ENCODE assay signal across 22 cellular contexts in the genomic region with DNA sequence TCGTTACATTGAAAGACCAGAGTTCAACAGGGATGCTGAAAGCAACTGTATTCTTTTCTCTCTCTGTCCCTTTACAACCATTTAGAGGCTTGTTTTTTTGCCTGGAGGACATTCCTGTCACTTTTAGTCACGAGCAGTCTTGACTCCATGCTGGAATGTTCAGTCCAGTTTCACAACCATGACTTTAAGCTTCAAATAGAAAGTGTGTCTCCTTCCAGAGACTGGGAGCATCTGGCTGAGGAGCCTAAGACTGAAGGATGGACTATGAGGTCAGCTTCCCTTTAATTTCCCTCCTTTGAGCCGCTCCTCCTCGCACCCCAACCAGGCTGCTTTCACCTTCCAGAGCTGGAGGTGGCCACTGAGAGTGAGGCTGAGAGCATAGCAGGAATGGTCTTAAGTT. TPM values are rescaled to one million over a fixed set of nuclear protein-coding genes. Genes with fewer than 3 reads are reported as not detected.
A peak's percentile ranks its signal among the peaks of the same experiment; 100 is the strongest.
DNase-seq lines count a peak whose midpoint lies in the region; ATAC-seq and TF ChIP-seq lines count a peak whose summit lies in the region.
"Had no signal": no experiment of that assay in that cellular context is flagged by ENCODE, and none has a peak within 500 bp of the region (broad histone marks: within the 10 kb centered on the region; RNA-seq: fewer than 3 reads in every experiment).

No MANE protein-coding gene starts in this region.

- CTCF ChIA-PET in Calu3 (lab: Charles Lee), result interaction anchor here (0.6 to 1.4 kb wide), 2 partner anchors 14 to 38 kb away, joined by 3 to 4 read pairs; no protein-coding TSS in a partner anchor

- no peak for TF ChIP-seq CTCF in breast epithelium (IDR thresholded peaks at IDR 0.05)
- TF ChIP-seq CTCF in coronary artery (IDR thresholded peaks at IDR 0.05), result no peak
- no peak for TF ChIP-seq CTCF in left lung (IDR thresholded peaks at IDR 0.05)
- TF ChIP-seq CTCF in Calu3 (IDR thresholded peaks at IDR 0.05; ENCODE audit: unreplicated experiment), result no peak

- peaks cover 0 to 7% of the 10 kb centered on the region in 2 donors for H3K27me3 ChIP-seq in breast epithelium
- no peaks in the 10 kb centered on the region for H3K27me3 ChIP-seq in left lung
- H3K27me3 ChIP-seq: thyroid gland had no signal

- H3K27me3 Mint-ChIP-seq in Calu3 (ENCODE audit: unreplicated experiment), result no peaks in the 10 kb centered on the region

- no TSS peak for BruUV-seq in Calu3 (replicated peaks; lab: Mats Ljungman, UMichigan)

- no peak for TF ChIP-seq POLR2A in breast epithelium (IDR thresholded peaks at IDR 0.05)

- intact Hi-C loops in breast epithelium (cut with DNase I; ENCODE audit: low total_unique reads), result no loop called here
- intact Hi-C loops in left lung (cut with DNase I), result no loop called here
- intact Hi-C loops in Calu3 (cut with micrococcal nuclease; ENCODE audit: unreplicated experiment), result loop anchor here (10.0 kb wide), 1 partner anchor 343 kb away; no protein-coding TSS in a partner anchor

- peaks cover 9% of the 10 kb centered on the region for H3K9me3 Mint-ChIP-seq in Calu3 (ENCODE audit: low read depth, unreplicated experiment)
- H3K9me3 Mint-ChIP-seq: activated CD4-positive, alpha-beta T cell treated with anti-CD3 and anti-CD28 coated beads, Interleukin-2, amount 10 ng/mL, durations not matched to agents 24 days and 14 days had no signal

- H3K4me3 Mint-ChIP-seq in Calu3 (ENCODE audit: low read depth, unreplicated experiment), result no peak overlapping the region
- H3K4me3 Mint-ChIP-seq: activated CD4-positive, alpha-beta T cell treated with anti-CD3 and anti-CD28 coated beads, Interleukin-2, amount 10 ng/mL, durations not matched to agents 24 days and 14 days; memory B cell; natural killer cell treated with Interleukin-12 subunit alpha and Interleukin-12 subunit beta and Interleukin-15 and Interleukin-18, amount 100 ng/mL, for 72 hours; stimulated activated memory B cell treated with anti-CD40 and anti-IgM and Interleukin-4, amounts not matched to agents 10 μg/mL and 1 μg/mL and 100 μg/mL, for 72 hours had no signal

- no peaks in the 10 kb centered on the region for H3K36me3 ChIP-seq in breast epithelium
- H3K36me3 ChIP-seq in left lung, result no peaks in the 10 kb centered on the region
- H3K36me3 ChIP-seq: thyroid gland had no signal

- H3K27ac ChIP-seq in breast epithelium, result no peak overlapping the region
- H3K27ac ChIP-seq in coronary artery, result peak overlapping the region; percentile 85 to 86
- H3K27ac ChIP-seq in left lung, result no peak overlapping the region
- H3K27ac ChIP-seq: psoas muscle, thyroid gland had no signal

- in situ Hi-C loops in T47D (cut with HindIII; ENCODE audit: low pct_unique_long_range_greater_than_20kb, low sequenced_read_pairs), result no loop called here

- H3K4me1 Mint-ChIP-seq in Calu3 (ENCODE audit: low read depth, unreplicated experiment), result no peaks in the 10 kb centered on the region
- H3K4me1 Mint-ChIP-seq: activated CD4-positive, alpha-beta T cell treated with anti-CD3 and anti-CD28 coated beads, Interleukin-2, amount 10 ng/mL, durations not matched to agents 24 days and 14 days; memory B cell; stimulated activated memory B cell treated with anti-CD40 and anti-IgM and Interleukin-4, amounts not matched to agents 10 μg/mL and 1 μg/mL and 100 μg/mL, for 72 hours had no signal

- no peak overlapping the region for H3K27ac Mint-ChIP-seq in Calu3 (ENCODE audit: unreplicated experiment)
- H3K27ac Mint-ChIP-seq: activated CD4-positive, alpha-beta T cell treated with anti-CD3 and anti-CD28 coated beads, Interleukin-2, amount 10 ng/mL, durations not matched to agents 24 days and 14 days; memory B cell; natural killer cell treated with Interleukin-12 subunit alpha and Interleukin-12 subunit beta and Interleukin-15 and Interleukin-18, amount 100 ng/mL, for 72 hours; stimulated activated memory B cell treated with anti-CD40 and anti-IgM and Interleukin-4, amounts not matched to agents 10 μg/mL and 1 μg/mL and 100 μg/mL, for 72 hours had no signal

- H3K4me3 ChIP-seq in breast epithelium (no peak overlapping the region), coronary artery (peak overlapping the region; percentile 14), left lung (no peak overlapping the region)
- H3K4me3 ChIP-seq: psoas muscle, thyroid gland had no signal

- H3K36me3 Mint-ChIP-seq in Calu3 (ENCODE audit: insufficient read depth, unreplicated experiment), result no peaks in the 10 kb centered on the region
- H3K36me3 Mint-ChIP-seq: memory B cell; natural killer cell treated with Interleukin-12 subunit alpha and Interleukin-12 subunit beta and Interleukin-15 and Interleukin-18, amount 100 ng/mL, for 72 hours; stimulated activated memory B cell treated with anti-CD40 and anti-IgM and Interleukin-4, amounts not matched to agents 10 μg/mL and 1 μg/mL and 100 μg/mL, for 72 hours had no signal

- DNase-seq in T47D (ENCODE audit: low read depth in 1 of 2, low spot score in 1 of 2) (peak; percentile 44 to 58), breast epithelium (ENCODE audit: low spot score in 2 of 2) (no peak), coronary artery (ENCODE audit: low spot score) (no peak), left lung (no peak), Calu3 (no peak), putamen (ENCODE audit: low spot score) (no peak)
- DNase-seq: activated CD4-positive, alpha-beta T cell treated with anti-CD3 and anti-CD28 coated beads, Interleukin-2, amount 10 ng/mL, durations not matched to agents 24 days and 14 days; activated CD8-positive, alpha-beta memory T cell treated with anti-CD3 and anti-CD28 coated beads, Interleukin-2, amount 50 U/mL, for 48 hours; C1 segment of cervical spinal cord; MM.1S; NCI-H1694 treated with DMSO at 0.1 percent for 48 hours; psoas muscle had no signal

- ATAC-seq in left lung (peak; percentile 61), GM19397 (IDR thresholded peaks at IDR 0.05; ENCODE audit: unreplicated experiment) (no peak), HG03135 (IDR thresholded peaks at IDR 0.05; ENCODE audit: unreplicated experiment) (no peak)
- ATAC-seq: natural killer cell treated with Interleukin-12 subunit alpha and Interleukin-12 subunit beta and Interleukin-15 and Interleukin-18, amount 100 ng/mL, for 72 hours; stimulated activated memory B cell treated with anti-CD40 and anti-IgM and Interleukin-4, amounts not matched to agents 10 μg/mL and 1 μg/mL and 100 μg/mL, for 72 hours had no signal

- no peaks in the 10 kb centered on the region for H3K4me1 ChIP-seq in breast epithelium
- H3K4me1 ChIP-seq in left lung, result no peaks in the 10 kb centered on the region
- H3K4me1 ChIP-seq: psoas muscle, thyroid gland had no signal

- peaks cover 0 to 4% of the 10 kb centered on the region in 2 donors for H3K9me3 ChIP-seq in breast epithelium
- no peaks in the 10 kb centered on the region for H3K9me3 ChIP-seq in left lung
- H3K9me3 ChIP-seq: psoas muscle, thyroid gland had no signal

RNA-seq across cellular contexts. Expression of a gene that starts 10.5 kb away (rescaled TPM):
- total RNA-seq in breast epithelium, result under 1 TPM; 0.16 to 0.59 (median 0.33) TPM
- 10 to 100 TPM in 1 of 2 donors, 1 to 10 TPM in 1; 4.7 to 10.3 TPM for total RNA-seq in left lung
- total RNA-seq in Calu3 (2022), result 0.32 and 0.90 TPM in 2 replicates
- total RNA-seq: OCI-LY7 had no signal

RNA-seq across cellular contexts. Expression of a gene that starts 27.2 kb away (rescaled TPM):
- total RNA-seq in breast epithelium, result not detected
- not detected for total RNA-seq in left lung
- not detected in 2 replicates for total RNA-seq in Calu3 (2022)
- total RNA-seq: activated CD4-positive, alpha-beta T cell treated with anti-CD3 and anti-CD28 coated beads, Interleukin-2, amount 10 ng/mL, durations not matched to agents 24 days and 14 days; cerebellum; frontal cortex; natural killer cell treated with Interleukin-12 subunit alpha and Interleukin-12 subunit beta and Interleukin-15 and Interleukin-18, amount 100 ng/mL, for 72 hours; NCI-H460; OCI-LY7; psoas muscle; thyroid gland had no signal

Comparison
In these comparisons a context has a peak if more than half of its experiments do, and no peak if none do; other contexts are left out.
1. DNase-seq: peak in T47D (2 of 2); none in breast epithelium (0 of 2), coronary artery (single experiment), left lung (0 of 2), Calu3 (single experiment) and putamen (single experiment).
2. H3K27ac ChIP-seq: peak in coronary artery (2 of 2); none in breast epithelium (0 of 2) and left lung (0 of 2).